ENCODE assay signal across 2 cellular contexts in genomic region chr2:47560107-47560819, GRCh38.
TF ChIP-seq lines count a peak whose summit lies in the region.

No MANE protein-coding gene starts in this region.

TF ChIP-seq in HepG2, 621 proteins besides CTCF, POLR2A, EP300 and RAD21:
- TF ChIP-seq ZKSCAN1 (IDR thresholded peaks at IDR 0.05; ENCODE audit: low read length) = no peak
- TF ChIP-seq BCLAF1 (IDR thresholded peaks at IDR 0.05) = no peak
- TF ChIP-seq RNF219 (CRISPR knock-in tag; IDR thresholded peaks at IDR 0.05) = no peak
- TF ChIP-seq ZNF281 (CRISPR knock-in tag; IDR thresholded peaks at IDR 0.05; ENCODE audit: borderline replicate concordance) = no peak
- TF ChIP-seq ZNF768 (CRISPR knock-in tag; IDR thresholded peaks at IDR 0.05) = peak; percentile 83
- no peak for TF ChIP-seq ZNF83 (CRISPR knock-in tag; IDR thresholded peaks at IDR 0.05; ENCODE audit: borderline replicate concordance)
TF ChIP-seq in HepG2: peak in this region for 1.

TF ChIP-seq in K562, 482 proteins besides CTCF, POLR2A, EP300 and RAD21:
- TF ChIP-seq RBFOX2 (IDR thresholded peaks at IDR 0.05; ENCODE audit: low read depth, low read length) (no peak), HCFC1 (IDR thresholded peaks at IDR 0.05; ENCODE audit: low read depth, low read length) (no peak), RCOR1 (IDR thresholded peaks at IDR 0.05; ENCODE audit: borderline replicate concordance in 1 of 2, low read depth in 2 of 2, low read length in 2 of 2) (0 out of 4 replicates have a peak, but pooled peaks of 1 of the 2 experiments have one; percentile 28), BCOR (IDR thresholded peaks at IDR 0.05) (peak; percentile 89), SMARCA5 (IDR thresholded peaks at IDR 0.05) (peak; percentile 88), RUNX1 (IDR thresholded peaks at IDR 0.05; ENCODE audit: low read depth) (no peak), ELK3 (CRISPR knock-in tag; IDR thresholded peaks at IDR 0.05) (no peak), GTF2A2 (tag; IDR thresholded peaks at IDR 0.05) (no peak), ZFP36 (IDR thresholded peaks at IDR 0.05; ENCODE audit: low read depth, low read length, partially characterized antibody) (peak; percentile 81), KDM1A (IDR thresholded peaks at IDR 0.05) (peak; percentile 60 to 77; a peak in 3 of 4 replicates), RBM25 (IDR thresholded peaks at IDR 0.05; ENCODE audit: low read depth, low read length, severe bottlenecking) (peak; percentile 93), ELF2 (CRISPR knock-in tag; IDR thresholded peaks at IDR 0.05) (no peak)
